In the genomic region with DNA sequence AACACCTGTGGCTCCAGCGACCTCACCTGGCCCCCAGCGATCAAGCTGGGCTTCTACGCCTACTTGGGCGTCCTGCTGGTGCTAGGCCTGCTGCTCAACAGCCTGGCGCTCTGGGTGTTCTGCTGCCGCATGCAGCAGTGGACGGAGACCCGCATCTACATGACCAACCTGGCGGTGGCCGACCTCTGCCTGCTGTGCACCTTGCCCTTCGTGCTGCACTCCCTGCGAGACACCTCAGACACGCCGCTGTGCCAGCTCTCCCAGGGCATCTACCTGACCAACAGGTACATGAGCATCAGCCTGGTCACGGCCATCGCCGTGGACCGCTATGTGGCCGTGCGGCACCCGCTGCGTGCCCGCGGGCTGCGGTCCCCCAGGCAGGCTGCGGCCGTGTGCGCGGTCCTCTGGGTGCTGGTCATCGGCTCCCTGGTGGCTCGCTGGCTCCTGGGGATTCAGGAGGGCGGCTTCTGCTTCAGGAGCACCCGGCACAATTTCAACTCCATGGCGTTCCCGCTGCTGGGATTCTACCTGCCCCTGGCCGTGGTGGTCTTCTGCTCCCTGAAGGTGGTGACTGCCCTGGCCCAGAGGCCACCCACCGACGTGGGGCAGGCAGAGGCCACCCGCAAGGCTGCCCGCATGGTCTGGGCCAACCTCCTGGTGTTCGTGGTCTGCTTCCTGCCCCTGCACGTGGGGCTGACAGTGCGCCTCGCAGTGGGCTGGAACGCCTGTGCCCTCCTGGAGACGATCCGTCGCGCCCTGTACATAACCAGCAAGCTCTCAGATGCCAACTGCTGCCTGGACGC, we compare ENCODE assay signal across 25 cellular contexts. TPM values are rescaled to one million over a fixed set of nuclear protein-coding genes. Genes with fewer than 3 reads are reported as not detected.
DNase-seq lines count a peak whose midpoint lies in the region; ATAC-seq, FAIRE-seq and TF ChIP-seq lines count a peak whose summit lies in the region.
"Had no signal": no experiment of that assay in that cellular context is flagged by ENCODE, and none has a peak within 500 bp of the region (broad histone marks: within the 10 kb centered on the region; RNA-seq: fewer than 3 reads in every experiment).

No MANE protein-coding gene starts in this region.

- no peak overlapping the region for H2AFZ ChIP-seq in HepG2 (ENCODE audit: low read length)

- H3K36me3 Mint-ChIP-seq in CD8-positive, alpha-beta T cell, result peaks cover 11% of the 10 kb centered on the region

- ATAC-seq in HepG2, result no peak
- ATAC-seq in CD8-positive, alpha-beta T cell, result no peak
- ATAC-seq: body of pancreas; stimulated activated naive CD8-positive, alpha-beta T cell treated with anti-CD3 and anti-CD28 coated beads, Interleukin-15, Interleukin-2, amounts not matched to agents 100 U/mL and 50 U/mL, for 24 hours had no signal

- peaks cover 29% of the 10 kb centered on the region for H3K9me3 ChIP-seq in HepG2 (ENCODE audit: low read length)
- H3K9me3 ChIP-seq in spleen, result peaks cover 0 to 31% (median 24%) of the 10 kb centered on the region in 8 donors
- no peaks in the 10 kb centered on the region for H3K9me3 ChIP-seq in CD8-positive, alpha-beta T cell (ENCODE audit: low read length)
- H3K9me3 ChIP-seq in HAP-1, result peaks cover 12% of the 10 kb centered on the region
- H3K9me3 ChIP-seq: body of pancreas had no signal

- H3K4me1 ChIP-seq in HepG2 (ENCODE audit: insufficient read depth, low read length) (peaks cover 39% of the 10 kb centered on the region), spleen (peaks cover 0 to 22% (median 14%) of the 10 kb centered on the region in 6 donors), HAP-1 (no peaks in the 10 kb centered on the region)
- H3K4me1 ChIP-seq in CD8-positive, alpha-beta T cell (ENCODE audit: insufficient read depth, low read length), result peaks cover 24% of the 10 kb centered on the region
- H3K4me1 ChIP-seq: A549, body of pancreas had no signal

- peaks cover 16% of the 10 kb centered on the region for H3K4me1 Mint-ChIP-seq in CD8-positive, alpha-beta T cell (ENCODE audit: low read depth)

- no peaks in the 10 kb centered on the region for H4K20me1 ChIP-seq in HepG2 (ENCODE audit: insufficient read depth, low read length)
- H4K20me1 ChIP-seq: BLaER1 treated with 17β-estradiol and CSF1 and Interleukin-3, amounts not matched to agents 10 nM and 100 nM had no signal

- POLR2A ChIA-PET in HepG2 (lab: Yijun Ruan, JAX), result interaction anchor here (1.8 kb wide), 1 partner anchor 44 kb away, joined by 4 read pairs; the partner anchor contains the start of gene CAPN10
- POLR2A ChIA-PET in CD8-positive, alpha-beta T cell (lab: Charles Lee), result no interaction called here

- no peak overlapping the region for H3K9ac ChIP-seq in HepG2 (ENCODE audit: insufficient read depth, low read depth, low read length)

- WGBS in HepG2 (ENCODE audit: low lambda C conversion rate), result 85% methylated on average over 44 of the region's 50 CpGs
- 94 to 98% (median 94%) methylated on average over 35 to 50 of the region's 50 CpGs for WGBS in spleen, 5 donors

- TF ChIP-seq EP300 in Ishikawa (IDR thresholded peaks at IDR 0.05; ENCODE audit: borderline replicate concordance), result no peak
- TF ChIP-seq EP300 in HepG2 (IDR thresholded peaks at IDR 0.05; ENCODE audit: low read depth in 2 of 2, low read length in 2 of 2), result no peak
- TF ChIP-seq EP300 in HepG2 (CRISPR knock-in tag; IDR thresholded peaks at IDR 0.05; ENCODE audit: borderline replicate concordance), result no peak

- no peaks in the 10 kb centered on the region; a peak in 2 of 5 replicates for H3K36me3 ChIP-seq in HepG2 (replicated peaks in 1 of 2; ENCODE audit: control insufficient read depth in 1 of 2, insufficient read depth in 2 of 2, low read length in 2 of 2)
- H3K36me3 ChIP-seq in spleen, result peaks cover 0 to 33% (median 2%) of the 10 kb centered on the region in 6 donors
- H3K36me3 ChIP-seq in CD8-positive, alpha-beta T cell (ENCODE audit: insufficient read depth, low read length), result no peaks in the 10 kb centered on the region
- no peaks in the 10 kb centered on the region for H3K36me3 ChIP-seq in HAP-1 (replicated peaks)

- FAIRE-seq in HepG2 (lab: Jason Lieb, UNC), result no peak
- FAIRE-seq: A549, endothelial cell of umbilical vein had no signal

- TF ChIP-seq CTCF in HepG2 (CRISPR knock-in tag; IDR thresholded peaks at IDR 0.05) (peak; percentile 60), spleen (IDR thresholded peaks at IDR 0.05 in 8 of 11, conservative IDR thresholded peaks at IDR 0.05 in 3 of 11) (no peak)
- no peak for TF ChIP-seq CTCF in CD8-positive, alpha-beta T cell (IDR thresholded peaks at IDR 0.05)

- no peak overlapping the region for H3K27ac ChIP-seq in HepG2 (ENCODE audit: extremely low read length, insufficient read depth, low read length)
- no peak overlapping the region for H3K27ac ChIP-seq in spleen
- H3K27ac ChIP-seq in CD8-positive, alpha-beta T cell (ENCODE audit: low read depth, low read length), result no peak overlapping the region
- H3K27ac ChIP-seq: A549; BLaER1 treated with 17β-estradiol and CSF1 and Interleukin-3, amounts not matched to agents 10 nM and 100 nM; body of pancreas had no signal

- peak; percentile 27 for DNase-seq in activated CD4-positive, CD25-positive, alpha-beta regulatory T cell treated with anti-CD3 and anti-CD28 coated beads, Interleukin-2, amount 50 U/mL, for 72 hours
- no peak for DNase-seq in activated CD4-positive, CD25-positive, alpha-beta regulatory T cell (lab: John Stamatoyannopoulos, UW)
- no peak for DNase-seq in HepG2 (ENCODE audit: low spot score)
- DNase-seq in spleen, result peak; percentile 70
- no peak for DNase-seq in CD8-positive, alpha-beta T cell
- no peak for DNase-seq in activated CD8-positive, alpha-beta memory T cell treated with anti-CD3 and anti-CD28 coated beads for 24 hours
- no peak for DNase-seq in HAP-1 (ENCODE audit: low spot score in 2 of 2)
- DNase-seq: activated CD4-positive, alpha-beta T cell treated with anti-CD3 and anti-CD28 coated beads, Interleukin-2, amount 10 ng/mL, durations not matched to agents 7 days and 5 days; activated naive CD8-positive, alpha-beta T cell treated with anti-CD3 and anti-CD28 coated beads for 36 hours; cortex of kidney; GDM1; HCEC 1CT; hypothalamus; NCI-H1105 treated with DMSO at 0.1 percent for 48 hours; stimulated activated naive CD8-positive, alpha-beta T cell treated with anti-CD3 and anti-CD28 coated beads, Interleukin-15, Interleukin-2, amounts not matched to agents 100 U/mL and 50 U/mL, for 24 hours; SW 1271; trophoblast cell had no signal

- H3K4me3 ChIP-seq in HepG2 (replicated peaks in 1 of 3; ENCODE audit: insufficient read depth in 1 of 3, low read depth in 2 of 3, low read length in 3 of 3) (no peak overlapping the region), spleen (no peak overlapping the region), HAP-1 (no peak overlapping the region)
- H3K4me3 ChIP-seq in CD8-positive, alpha-beta T cell (ENCODE audit: low read depth, low read length), result no peak overlapping the region
- H3K4me3 ChIP-seq: A549; BLaER1 treated with 17β-estradiol and CSF1 and Interleukin-3, amounts not matched to agents 10 nM and 100 nM; body of pancreas had no signal

- H3K9me3 Mint-ChIP-seq in CD8-positive, alpha-beta T cell, result peaks cover 8% of the 10 kb centered on the region

- intact Hi-C loops in HepG2 (cut with micrococcal nuclease; ENCODE audit: unreplicated experiment) (no loop called here), spleen (cut with DNase I; ENCODE audit: low total_unique reads) (no loop called here)
- intact Hi-C loops in CD8-positive, alpha-beta T cell (cut with DNase I, micrococcal nuclease), result no loop called here

- H3K79me2 ChIP-seq in HepG2 (ENCODE audit: insufficient read depth, low read length), result no peaks in the 10 kb centered on the region

- no peaks in the 10 kb centered on the region for H3K27me3 Mint-ChIP-seq in CD8-positive, alpha-beta T cell (ENCODE audit: low read depth)
- H3K27me3 Mint-ChIP-seq: activated CD4-positive, alpha-beta T cell treated with anti-CD3 and anti-CD28 coated beads, Interleukin-2, amount 10 ng/mL, durations not matched to agents 7 days and 5 days; activated naive CD8-positive, alpha-beta T cell treated with anti-CD3 and anti-CD28 coated beads for 36 hours had no signal

- BruUV-seq in HepG2 (replicated peaks; lab: Mats Ljungman, UMichigan), result no TSS peak

- no peak overlapping the region for H3K27ac Mint-ChIP-seq in CD8-positive, alpha-beta T cell
- H3K27ac Mint-ChIP-seq: activated CD4-positive, alpha-beta T cell treated with anti-CD3 and anti-CD28 coated beads, Interleukin-2, amount 10 ng/mL, durations not matched to agents 7 days and 5 days; activated naive CD8-positive, alpha-beta T cell treated with anti-CD3 and anti-CD28 coated beads for 36 hours had no signal

- H3K4me3 Mint-ChIP-seq in CD8-positive, alpha-beta T cell, result no peak overlapping the region
- H3K4me3 Mint-ChIP-seq: activated CD4-positive, alpha-beta T cell treated with anti-CD3 and anti-CD28 coated beads, Interleukin-2, amount 10 ng/mL, durations not matched to agents 7 days and 5 days; activated naive CD8-positive, alpha-beta T cell treated with anti-CD3 and anti-CD28 coated beads for 36 hours had no signal

- no peak overlapping the region for H3K4me2 ChIP-seq in HepG2 (ENCODE audit: low read depth, low read length)
- H3K4me2 ChIP-seq: A549; BLaER1 treated with 17β-estradiol and CSF1 and Interleukin-3, amounts not matched to agents 10 nM and 100 nM had no signal

- CTCF ChIA-PET in HepG2 (lab: Yijun Ruan, JAX; ENCODE audit: low intra/inter-chr PET ratio, low total read pairs), result no interaction called here
- CTCF ChIA-PET in CD8-positive, alpha-beta T cell (lab: Charles Lee), result no interaction called here

- TF ChIP-seq RAD21 in Ishikawa (IDR thresholded peaks at IDR 0.05; ENCODE audit: low read depth), result peak; percentile 7; the same call in 1 of the 2 replicates
- TF ChIP-seq RAD21 in HepG2 (CRISPR knock-in tag; IDR thresholded peaks at IDR 0.05), result no peak

- no peaks in the 10 kb centered on the region for H3K27me3 ChIP-seq in HepG2 (ENCODE audit: control insufficient read depth in 1 of 2, insufficient read depth in 2 of 2, low read length in 2 of 2)
- no peaks in the 10 kb centered on the region for H3K27me3 ChIP-seq in spleen (replicated peaks in 1 of 7)
- H3K27me3 ChIP-seq in CD8-positive, alpha-beta T cell (ENCODE audit: insufficient read depth, low read length), result no peaks in the 10 kb centered on the region
- H3K27me3 ChIP-seq in HAP-1 (ENCODE audit: low read depth), result no peaks in the 10 kb centered on the region
- H3K27me3 ChIP-seq: BLaER1 treated with 17β-estradiol and CSF1 and Interleukin-3, amounts not matched to agents 10 nM and 100 nM; body of pancreas had no signal

- in situ Hi-C loops in HepG2 (cut with HindIII; ENCODE audit: extremely low pct_ligation_motif_present, low pct_unique_long_range_greater_than_20kb) (no loop called here), HAP-1 (cut with MboI; ENCODE audit: low sequenced_read_pairs) (no loop called here)

- no peak for TF ChIP-seq POLR2A in HepG2 (IDR thresholded peaks at IDR 0.05; ENCODE audit: insufficient read depth in 1 of 2, low read depth in 2 of 2, low read length in 2 of 2)
- TF ChIP-seq POLR2A in spleen (IDR thresholded peaks at IDR 0.05), result no peak

RNA-seq across cellular contexts. Expression of gene GPR35, which starts 4.9 kb away (rescaled TPM):
- total RNA-seq in HepG2 (2016; rRNA removed; fragmentation: Illumina TruSeq; extraction: Trizol) (21.6 and 27.1 TPM in 2 replicates), spleen (10 to 100 TPM; 10.3 to 25.3 (median 18.7) TPM)
- 10.2 and 10.8 TPM in 2 replicates for total RNA-seq in HepG2 (2016; cell fraction: cytosol; rRNA removed; fragmentation: Illumina TruSeq; extraction: Trizol; ENCODE audit: low read depth)
- 21.3 and 26.9 TPM in 2 replicates for total RNA-seq in HepG2 (2016; cell fraction: insoluble cytoplasmic fraction; rRNA removed; fragmentation: Illumina TruSeq; extraction: Trizol)
- total RNA-seq in HepG2 (2016; cell fraction: membrane; rRNA removed; fragmentation: Illumina TruSeq; extraction: Trizol), result 25.5 and 33.7 TPM in 2 replicates
- total RNA-seq in HepG2 (2016; cell fraction: nucleus; rRNA removed; fragmentation: Illumina TruSeq; extraction: Trizol), result 19.4 and 20.1 TPM in 2 replicates
- polyA plus RNA-seq in HepG2 (2011; rRNA removed) (44.2 and 60.8 TPM in 2 replicates), spleen (10 to 100 TPM in 2 of 3 donors, 1 to 10 TPM in 1; 7.4 to 19.1 (median 17.8) TPM)
- 37.9 and 80.2 TPM in 2 replicates for polyA plus RNA-seq in HepG2 (2011; cell fraction: cytosol; rRNA removed)
- 150 and 165 TPM in 2 replicates for polyA plus RNA-seq in HepG2 (2011; cell fraction: nucleus; rRNA removed)
- polyA plus RNA-seq in HepG2 (2012), result 34.0 and 39.9 TPM in 2 replicates
- 6.5 and 7.6 TPM in 2 replicates for polyA plus RNA-seq in HepG2 (2016; cell fraction: cytosol; fragmentation: Illumina TruSeq; extraction: Trizol; ENCODE audit: low read depth)
- 14.4 and 15.8 TPM in 2 replicates for polyA plus RNA-seq in HepG2 (2016; cell fraction: insoluble cytoplasmic fraction; fragmentation: Illumina TruSeq; extraction: Trizol; ENCODE audit: low read depth)
- 17.8 and 17.9 TPM in 2 replicates for polyA plus RNA-seq in HepG2 (2016; cell fraction: membrane; fragmentation: Illumina TruSeq; extraction: Trizol; ENCODE audit: low read depth)
- polyA plus RNA-seq in HepG2 (2016; cell fraction: nucleus; fragmentation: Illumina TruSeq; extraction: Trizol; ENCODE audit: insufficient read depth, low read depth), result 29.6 and 37.8 TPM in 2 replicates
- polyA minus RNA-seq in HepG2 (2011; rRNA and poly(A)+ RNA removed; ENCODE audit: low replicate concordance), result 0.14 and 219 TPM in 2 replicates
- 44.3 and 46.7 TPM in 2 replicates for polyA minus RNA-seq in HepG2 (2011; cell fraction: cytosol; rRNA and poly(A)+ RNA removed)
- 30.9 and 33.3 TPM in 2 replicates for polyA minus RNA-seq in HepG2 (2011; cell fraction: nucleus; rRNA and poly(A)+ RNA removed)
- total RNA-seq in CD8-positive, alpha-beta T cell, result 10 to 100 TPM; 17.5 to 18.7 TPM

RNA-seq across cellular contexts. Expression of gene CAPN10, which starts 43.6 kb away (rescaled TPM):
- total RNA-seq in HepG2 (2016; rRNA removed; fragmentation: Illumina TruSeq; extraction: Trizol), result 16.5 and 32.4 TPM in 2 replicates
- total RNA-seq in HepG2 (2016; cell fraction: cytosol; rRNA removed; fragmentation: Illumina TruSeq; extraction: Trizol; ENCODE audit: low read depth), result 18.3 and 20.3 TPM in 2 replicates
- total RNA-seq in HepG2 (2016; cell fraction: insoluble cytoplasmic fraction; rRNA removed; fragmentation: Illumina TruSeq; extraction: Trizol), result 16.1 and 35.0 TPM in 2 replicates
- total RNA-seq in HepG2 (2016; cell fraction: membrane; rRNA removed; fragmentation: Illumina TruSeq; extraction: Trizol), result 28.2 and 28.4 TPM in 2 replicates
- total RNA-seq in HepG2 (2016; cell fraction: nucleus; rRNA removed; fragmentation: Illumina TruSeq; extraction: Trizol), result 26.3 and 36.2 TPM in 2 replicates
- 27.6 and 40.7 TPM in 2 replicates for polyA plus RNA-seq in HepG2 (2011; rRNA removed)
- polyA plus RNA-seq in HepG2 (2011; cell fraction: cytosol; rRNA removed), result 15.8 and 24.7 TPM in 2 replicates
- polyA plus RNA-seq in HepG2 (2011; cell fraction: nucleus; rRNA removed), result 157 and 173 TPM in 2 replicates
- polyA plus RNA-seq in HepG2 (2012), result 24.4 and 27.6 TPM in 2 replicates
- polyA plus RNA-seq in HepG2 (2016; cell fraction: cytosol; fragmentation: Illumina TruSeq; extraction: Trizol; ENCODE audit: low read depth), result 9.1 and 9.4 TPM in 2 replicates
- polyA plus RNA-seq in HepG2 (2016; cell fraction: insoluble cytoplasmic fraction; fragmentation: Illumina TruSeq; extraction: Trizol; ENCODE audit: low read depth), result 17.4 and 18.2 TPM in 2 replicates
- 15.5 and 17.2 TPM in 2 replicates for polyA plus RNA-seq in HepG2 (2016; cell fraction: membrane; fragmentation: Illumina TruSeq; extraction: Trizol; ENCODE audit: low read depth)
- 59.4 and 61.4 TPM in 2 replicates for polyA plus RNA-seq in HepG2 (2016; cell fraction: nucleus; fragmentation: Illumina TruSeq; extraction: Trizol; ENCODE audit: insufficient read depth, low read depth)
- polyA minus RNA-seq in HepG2 (2011; rRNA and poly(A)+ RNA removed; ENCODE audit: low replicate concordance), result 11.2 and 33.8 TPM in 2 replicates
- polyA minus RNA-seq in HepG2 (2011; cell fraction: cytosol; rRNA and poly(A)+ RNA removed), result 10.8 TPM in 2 replicates
- 50.0 and 57.6 TPM in 2 replicates for polyA minus RNA-seq in HepG2 (2011; cell fraction: nucleus; rRNA and poly(A)+ RNA removed)
- total RNA-seq in spleen, result 10 to 100 TPM; 43.0 to 82.6 (median 59.4) TPM
- polyA plus RNA-seq in spleen, result 10 to 100 TPM; 34.7 to 83.1 (median 66.1) TPM
- 10 to 100 TPM; 65.9 to 68.9 TPM for total RNA-seq in CD8-positive, alpha-beta T cell

RNA-seq across cellular contexts. Expression of gene AQP12B, which starts 52.5 kb away (rescaled TPM):
- total RNA-seq in HepG2 (2016; rRNA removed; fragmentation: Illumina TruSeq; extraction: Trizol) (not detected in 2 replicates), spleen (under 1 TPM in 1 of 7 donors, not detected in 6; 0.95 TPM)
- total RNA-seq in HepG2 (2016; cell fraction: cytosol; rRNA removed; fragmentation: Illumina TruSeq; extraction: Trizol; ENCODE audit: low read depth), result not detected in 2 replicates
- not detected in 2 replicates for total RNA-seq in HepG2 (2016; cell fraction: insoluble cytoplasmic fraction; rRNA removed; fragmentation: Illumina TruSeq; extraction: Trizol)
- not detected in 2 replicates for total RNA-seq in HepG2 (2016; cell fraction: membrane; rRNA removed; fragmentation: Illumina TruSeq; extraction: Trizol)
- 0.13 TPM in 1 of 2 replicates, not detected in the other for total RNA-seq in HepG2 (2016; cell fraction: nucleus; rRNA removed; fragmentation: Illumina TruSeq; extraction: Trizol)
- polyA plus RNA-seq in HepG2 (2011; rRNA removed) (not detected in 2 replicates), spleen (1 to 10 TPM in 1 of 3 donors, under 1 TPM in 1, not detected in 1; 0.03 to 1.8 TPM)
- polyA plus RNA-seq in HepG2 (2011; cell fraction: cytosol; rRNA removed), result not detected in 2 replicates
- polyA plus RNA-seq in HepG2 (2011; cell fraction: nucleus; rRNA removed), result 0.09 and 0.10 TPM in 2 replicates
- not detected in 2 replicates for polyA plus RNA-seq in HepG2 (2012)
- not detected in 2 replicates for polyA plus RNA-seq in HepG2 (2016; cell fraction: cytosol; fragmentation: Illumina TruSeq; extraction: Trizol; ENCODE audit: low read depth)
- polyA plus RNA-seq in HepG2 (2016; cell fraction: insoluble cytoplasmic fraction; fragmentation: Illumina TruSeq; extraction: Trizol; ENCODE audit: low read depth), result not detected in 2 replicates
- polyA plus RNA-seq in HepG2 (2016; cell fraction: membrane; fragmentation: Illumina TruSeq; extraction: Trizol; ENCODE audit: low read depth), result not detected in 2 replicates
- not detected in 2 replicates for polyA plus RNA-seq in HepG2 (2016; cell fraction: nucleus; fragmentation: Illumina TruSeq; extraction: Trizol; ENCODE audit: insufficient read depth, low read depth)
- polyA minus RNA-seq in HepG2 (2011; rRNA and poly(A)+ RNA removed; ENCODE audit: low replicate concordance), result 0.10 TPM in 1 of 2 replicates, not detected in the other
- polyA minus RNA-seq in HepG2 (2011; cell fraction: cytosol; rRNA and poly(A)+ RNA removed), result not detected in 2 replicates
- polyA minus RNA-seq in HepG2 (2011; cell fraction: nucleus; rRNA and poly(A)+ RNA removed), result not detected in 2 replicates
- total RNA-seq in CD8-positive, alpha-beta T cell, result not detected
- total RNA-seq: activated CD4-positive, alpha-beta T cell treated with anti-CD3 and anti-CD28 coated beads, Interleukin-2, amount 10 ng/mL, durations not matched to agents 7 days and 5 days; activated naive CD8-positive, alpha-beta T cell treated with anti-CD3 and anti-CD28 coated beads for 36 hours; endothelial cell of umbilical vein; mucosa of gallbladder; NCI-H460; RPMI7951 had no signal
- polyA plus RNA-seq: A549, endothelial cell of umbilical vein had no signal

Comparison
In these comparisons a context has a peak if more than half of its experiments do, and no peak if none do; other contexts are left out.
1. DNase-seq: peak in activated CD4-positive, CD25-positive, alpha-beta regulatory T cell treated with anti-CD3 and anti-CD28 coated beads, Interleukin-2, amount 50 U/mL, for 72 hours (single experiment) and spleen (single experiment); none in activated CD4-positive, CD25-positive, alpha-beta regulatory T cell (0 of 4), HepG2 (single experiment), CD8-positive, alpha-beta T cell (0 of 7), activated CD8-positive, alpha-beta memory T cell treated with anti-CD3 and anti-CD28 coated beads for 24 hours (single experiment) and HAP-1 (0 of 2).